In genomic region chr13:51636349-51636890, GRCh38 we compare ENCODE assay signal across 14 cellular contexts. TPM values are rescaled to one million over a fixed set of nuclear protein-coding genes. Genes with fewer than 3 reads are reported as not detected.
DNase-seq lines count a peak whose midpoint lies in the region; ATAC-seq and TF ChIP-seq lines count a peak whose summit lies in the region.
"Had no signal": no experiment of that assay in that cellular context is flagged by ENCODE, and none has a peak within 500 bp of the region (broad histone marks: within the 10 kb centered on the region; RNA-seq: fewer than 3 reads in every experiment).

No MANE protein-coding gene starts in this region.

- peaks cover 29% of the 10 kb centered on the region for H3K4me1 Mint-ChIP-seq in memory B cell
- peaks cover 62 to 71% of the 10 kb centered on the region in 2 experiments for H3K4me1 Mint-ChIP-seq in H9

- H3K27me3 ChIP-seq in H9 (ENCODE audit: insufficient read depth, low read length), result no peaks in the 10 kb centered on the region
- H3K27me3 ChIP-seq: BLaER1, Peyer's patch had no signal

- no peaks in the 10 kb centered on the region for H4K20me1 ChIP-seq in H9 (ENCODE audit: control insufficient read depth, insufficient read depth, insufficient read length)

- ATAC-seq in memory B cell (ENCODE audit: low read depth), result no peak
- ATAC-seq in GM19467 (IDR thresholded peaks at IDR 0.05; ENCODE audit: unreplicated experiment), result no peak

- peak; percentile 3 for DNase-seq in A172 (ENCODE audit: low spot score)
- DNase-seq in HEK293T (ENCODE audit: extremely low spot score), result no peak
- DNase-seq in memory B cell (ENCODE audit: low spot score in 2 of 2), result no peak
- no peak for DNase-seq in SKM-1 treated with dmso at 0.1 percent for 144 hours (lab: John Stamatoyannopoulos, UW; ENCODE audit: unreplicated experiment)
- DNase-seq in H9, result no peak
- no peak for DNase-seq in NCI-H2227 treated with DMSO at 0.1 percent for 48 hours (lab: John Stamatoyannopoulos, UW)
- DNase-seq: activated B cell treated with CpG ODN at 0.5 μM for 24 hours; Peyer's patch; stimulated activated CD8-positive, alpha-beta memory T cell treated with anti-CD3 and anti-CD28 coated beads, Interleukin-4, amount 100 ng/mL, for 48 hours had no signal

- no peaks in the 10 kb centered on the region for H3K9me3 ChIP-seq in H9 (ENCODE audit: control insufficient read depth, low read depth, low read length)
- H3K9me3 ChIP-seq: BLaER1, Peyer's patch had no signal

- POLR2A ChIA-PET in HEK293T (lab: Yijun Ruan, JAX), result no interaction called here

- CTCF ChIA-PET in HEK293T (lab: Yijun Ruan, JAX), result no interaction called here

- H3K27ac Mint-ChIP-seq in memory B cell, result peak overlapping the region; percentile 19
- H3K27ac Mint-ChIP-seq in H9, result peak overlapping the region in 1 of 3 experiments; percentile 49; a peak in 2 of 7 replicates
- H3K27ac Mint-ChIP-seq: activated B cell treated with CpG ODN at 0.5 μM for 24 hours had no signal

- H3K27ac ChIP-seq in angular gyrus (ENCODE audit: low read depth, low read length) (peak overlapping the region; percentile 24), H9 (ENCODE audit: insufficient read length, low read depth, low read length) (no peak overlapping the region)
- H3K27ac ChIP-seq: BLaER1, Peyer's patch had no signal

- H4K5ac ChIP-seq in H9 (ENCODE audit: insufficient read length, low read depth, low read length), result no peak overlapping the region

- H3K18ac ChIP-seq in H9 (ENCODE audit: insufficient read length, low read depth, low read length), result no peak overlapping the region

- no peaks in the 10 kb centered on the region for H3K79me1 ChIP-seq in H9 (ENCODE audit: insufficient read depth, low read depth, low read length, poor library complexity, severe bottlenecking)

- no peak overlapping the region for H3K9ac ChIP-seq in H9 (ENCODE audit: extremely low read depth, insufficient read length, low read length)
- H3K9ac ChIP-seq: BLaER1 had no signal

- no peak overlapping the region for H2AK5ac ChIP-seq in H9 (ENCODE audit: insufficient read length, low read length)

- peaks cover 11% of the 10 kb centered on the region; the same call in 1 of the 2 replicates for H3K4me1 ChIP-seq in H9 (ENCODE audit: insufficient read depth, low read length)
- H3K4me1 ChIP-seq: BLaER1, Peyer's patch had no signal

- H3K4ac ChIP-seq in H9 (ENCODE audit: low read depth, low read length), result no peak overlapping the region

- H4K8ac ChIP-seq in H9 (replicated peaks; ENCODE audit: insufficient read length, low read depth, low read length), result no peak overlapping the region

- no peak overlapping the region for H3K4me2 ChIP-seq in H9 (ENCODE audit: insufficient read depth, insufficient read length, low read length)
- H3K4me2 ChIP-seq: BLaER1, smooth muscle cell had no signal

- no peak overlapping the region for H4K91ac ChIP-seq in H9 (ENCODE audit: insufficient read length, low read depth, low read length)

- no peak overlapping the region for H3K56ac ChIP-seq in H9 (ENCODE audit: insufficient read length, low read depth, low read length)

- H2BK120ac ChIP-seq in H9 (ENCODE audit: low read depth, low read length, poor library complexity, severe bottlenecking), result no peak overlapping the region

- no peak overlapping the region for H2BK12ac ChIP-seq in H9 (ENCODE audit: insufficient read length, low read depth, low read length)

- no peak overlapping the region for H2BK15ac ChIP-seq in H9 (ENCODE audit: low read depth, low read length)

- peaks cover 1% of the 10 kb centered on the region for H3K36me3 Mint-ChIP-seq in memory B cell
- no peaks in the 10 kb centered on the region; a peak in 1 of 7 replicates for H3K36me3 Mint-ChIP-seq in H9 (ENCODE audit: insufficient read depth in 1 of 3, low read depth in 3 of 3)

- no peak overlapping the region for H2AFZ ChIP-seq in H9 (ENCODE audit: low read length)

- no CpG with 5 or more reads among the region's 7 CpGs for WGBS in H9 (ENCODE audit: extremely low coverage, insufficient read length, low lambda C conversion rate)

- H3K14ac ChIP-seq in H9 (ENCODE audit: insufficient read depth, low read length), result no peak overlapping the region

- no peak overlapping the region for H2BK5ac ChIP-seq in H9 (ENCODE audit: insufficient read length, low read length)

- H3T11ph ChIP-seq in H9 (ENCODE audit: low read length), result no peak overlapping the region

- no peak overlapping the region for H2BK20ac ChIP-seq in H9 (ENCODE audit: low read depth, low read length, poor library complexity, severe bottlenecking)

- H3K79me2 ChIP-seq in H9 (ENCODE audit: insufficient read depth, low read length), result no peaks in the 10 kb centered on the region; the same call in 1 of the 2 replicates

- H3K4me3 Mint-ChIP-seq in memory B cell, result no peak overlapping the region
- H3K4me3 Mint-ChIP-seq in H9, result no peak overlapping the region; a peak in 1 of 5 replicates
- H3K4me3 Mint-ChIP-seq: activated B cell treated with CpG ODN at 0.5 μM for 24 hours; dendritic cell treated with granulocyte-macrophage colony-stimulating factor and Interleukin-4, amounts not matched to agents 40 ng/mL and 50 ng/mL, for 4 days had no signal

- H3K9me3 Mint-ChIP-seq in memory B cell (no peaks in the 10 kb centered on the region), H9 (no peaks in the 10 kb centered on the region)
- H3K9me3 Mint-ChIP-seq: activated B cell treated with CpG ODN at 0.5 μM for 24 hours; dendritic cell treated with granulocyte-macrophage colony-stimulating factor and Interleukin-4, amounts not matched to agents 40 ng/mL and 50 ng/mL, for 4 days had no signal

- TF ChIP-seq CTCF in H9 (conservative IDR thresholded peaks at IDR 0.05), result no peak

- no peak overlapping the region for H3K23ac ChIP-seq in H9 (ENCODE audit: insufficient read length, low read depth, low read length)

- no peaks in the 10 kb centered on the region for H3K27me3 Mint-ChIP-seq in memory B cell
- H3K27me3 Mint-ChIP-seq in H9 (ENCODE audit: low read depth), result no peaks in the 10 kb centered on the region
- H3K27me3 Mint-ChIP-seq: activated B cell treated with CpG ODN at 0.5 μM for 24 hours; dendritic cell treated with granulocyte-macrophage colony-stimulating factor and Interleukin-4, amounts not matched to agents 40 ng/mL and 50 ng/mL, for 4 days had no signal

- H3K23me2 ChIP-seq in H9 (ENCODE audit: insufficient read length, low read depth, low read length, poor library complexity, severe bottlenecking), result no peaks in the 10 kb centered on the region

TF ChIP-seq in HEK293T, 16 proteins besides CTCF, POLR2A, EP300 and RAD21:
- TF ChIP-seq CTBP1 (IDR thresholded peaks at IDR 0.05; ENCODE audit: borderline replicate concordance), result 0 out of 2 replicates have a peak, but pooled peaks have one; percentile 12
- no peak for TF ChIP-seq BHLHE40 (IDR thresholded peaks at IDR 0.05; ENCODE audit: borderline replicate concordance)
- TF ChIP-seq ELF4 (IDR thresholded peaks at IDR 0.05), result no peak
- TF ChIP-seq ARNT (IDR thresholded peaks at IDR 0.05), result no peak

RNA-seq across cellular contexts. Expression of gene WDFY2, which starts 52.2 kb away (rescaled TPM):
- 1.5 and 2.5 TPM in 2 replicates for total RNA-seq in A172 (2014; rRNA removed; shearing (Covaris generic))
- 22.7 and 26.4 TPM in 2 replicates for total RNA-seq in H9 (2021)
